In the genomic region with DNA sequence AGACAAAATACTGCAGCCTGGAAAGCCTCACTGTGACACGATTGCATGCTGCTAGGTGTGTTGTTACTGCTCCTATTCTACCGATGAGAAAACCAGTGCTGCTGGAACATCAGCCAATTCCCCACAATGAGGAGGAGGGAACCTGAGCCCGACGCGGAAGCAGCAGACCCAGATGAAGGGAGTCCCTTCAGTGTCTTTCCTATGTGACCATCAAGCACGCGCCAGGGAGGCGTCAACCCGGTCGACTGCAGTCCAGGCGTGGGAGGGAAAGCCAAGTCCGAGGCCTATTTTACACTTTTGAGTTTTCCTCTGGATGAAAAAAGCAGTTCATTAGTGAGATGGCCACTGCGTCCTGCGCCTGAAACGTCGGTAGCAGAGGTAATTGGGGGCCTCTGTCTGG, we compare ENCODE assay signal across 19 cellular contexts.
"Had no signal": no experiment of that assay in that cellular context is flagged by ENCODE, and none has a peak within 500 bp of the region (broad histone marks: within the 10 kb centered on the region; RNA-seq: fewer than 3 reads in every experiment).

No MANE protein-coding gene starts in this region.

- H3K27ac ChIP-seq: epithelial cell of prostate, esophagus muscularis mucosa, gastroesophageal sphincter, neutrophil, right atrium auricular region, suprapubic skin, thyroid gland, upper lobe of left lung, uterus had no signal

- H3K9me3 ChIP-seq: esophagus muscularis mucosa, gastroesophageal sphincter, neutrophil, right atrium auricular region, suprapubic skin, thyroid gland, upper lobe of left lung, uterus had no signal

- H3K4me2 ChIP-seq: smooth muscle cell had no signal

- H3K36me3 ChIP-seq: esophagus muscularis mucosa, gastroesophageal sphincter, neutrophil, right atrium auricular region, suprapubic skin, thyroid gland, upper lobe of left lung, uterus had no signal

- H3K4me3 ChIP-seq: esophagus muscularis mucosa, gastroesophageal sphincter, right atrium auricular region, smooth muscle cell, suprapubic skin, thyroid gland, upper lobe of left lung, uterus had no signal

- ATAC-seq: effector memory CD8-positive, alpha-beta T cell; gastroesophageal sphincter; left ventricle myocardium superior; naive thymus-derived CD4-positive, alpha-beta T cell had no signal

- H3K4me1 ChIP-seq: esophagus muscularis mucosa, gastroesophageal sphincter, right atrium auricular region, suprapubic skin, thyroid gland, upper lobe of left lung, uterus had no signal

- H3K27me3 ChIP-seq: esophagus muscularis mucosa, gastroesophageal sphincter, right atrium auricular region, suprapubic skin, thyroid gland, upper lobe of left lung, uterus had no signal

- FAIRE-seq: colon, keratinocyte had no signal

- DNase-seq: effector memory CD8-positive, alpha-beta T cell; foreskin fibroblast; left ventricle myocardium superior; mesendoderm; naive thymus-derived CD4-positive, alpha-beta T cell; stimulated activated CD4-positive, alpha-beta T cell treated with anti-CD3 and anti-CD28 coated beads, Interleukin-2, amount 100 ng/mL, for 48 hours; stimulated activated naive CD4-positive, alpha-beta T cell treated with Interleukin-2 at 50 U/mL for 16 hours; thyroid gland; uterus had no signal
